In genomic region chrX:111881715-111882114, GRCh38 we compare ENCODE assay signal across 1 cellular context.
TF ChIP-seq lines count a peak whose summit lies in the region.

No MANE protein-coding gene starts in this region.

TF ChIP-seq in GM12878, 131 proteins besides CTCF, POLR2A, EP300 and RAD21 (continued from another document):
- TF ChIP-seq BCL3 (IDR thresholded peaks at IDR 0.05; ENCODE audit: borderline replicate concordance, insufficient read depth, low read depth, low read length, poor library complexity, severe bottlenecking): no peak
- no peak for TF ChIP-seq CBX3 (IDR thresholded peaks at IDR 0.05; ENCODE audit: borderline replicate concordance, low read depth)
- TF ChIP-seq IKZF2 (IDR thresholded peaks at IDR 0.05): no peak
